ENCODE assay signal across 12 cellular contexts in the genomic region with DNA sequence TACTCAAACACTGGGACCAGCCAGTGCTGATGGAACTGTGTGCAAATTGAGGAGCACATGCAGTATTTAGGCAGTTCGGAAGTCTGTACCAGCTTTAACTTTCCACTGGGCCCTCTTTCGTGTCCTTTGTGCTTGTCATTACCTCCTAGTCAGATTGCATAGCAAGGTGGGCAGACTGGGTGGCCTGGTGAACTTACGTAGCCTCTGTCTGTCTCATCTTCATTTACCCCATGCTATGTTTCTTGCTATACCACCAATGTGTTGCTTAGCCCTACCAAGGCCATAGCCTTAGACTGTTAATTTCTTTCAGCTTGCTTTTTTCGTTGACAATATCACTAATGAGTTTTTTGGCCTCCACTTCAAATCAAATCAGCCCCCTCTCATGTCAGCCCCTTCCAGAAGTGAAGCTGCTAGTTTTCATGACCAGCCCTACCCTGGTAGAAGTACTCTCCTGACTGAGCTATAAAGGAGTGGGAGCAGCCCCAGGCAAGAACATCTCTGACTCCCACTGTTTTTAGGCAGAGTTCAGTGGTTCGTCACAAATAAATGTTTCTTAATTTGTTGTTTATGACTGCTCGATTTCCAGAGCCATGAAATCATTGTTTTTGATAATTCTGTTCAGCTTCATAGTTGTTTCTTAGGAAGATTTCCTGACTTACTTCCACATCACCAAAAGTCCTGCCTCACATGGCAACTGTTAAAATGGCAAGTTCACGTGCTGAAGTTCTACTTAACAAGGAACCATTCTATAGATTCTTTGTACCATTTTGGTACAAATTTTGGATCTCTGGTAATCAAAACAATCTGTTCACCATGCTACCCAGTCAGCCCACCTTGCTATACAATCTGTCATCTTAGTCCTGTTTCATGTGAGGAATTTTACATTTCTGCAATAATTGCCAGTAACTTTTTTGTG. TPM values are rescaled to one million over a fixed set of nuclear protein-coding genes. Genes with fewer than 3 reads are reported as not detected.
A peak's percentile ranks its signal among the peaks of the same experiment; 100 is the strongest.
DNase-seq lines count a peak whose midpoint lies in the region; ATAC-seq and TF ChIP-seq lines count a peak whose summit lies in the region.
"Had no signal": no experiment of that assay in that cellular context is flagged by ENCODE, and none has a peak within 500 bp of the region (broad histone marks: within the 10 kb centered on the region; RNA-seq: fewer than 3 reads in every experiment).

No MANE protein-coding gene starts in this region.

- H3K27me3 Mint-ChIP-seq in activated naive CD8-positive, alpha-beta T cell treated with anti-CD3 and anti-CD28 coated beads, Interleukin-2, amount 50 U/mL, for 24 hours, result no peaks in the 10 kb centered on the region
- H3K27me3 Mint-ChIP-seq in naive B cell, result no peaks in the 10 kb centered on the region
- no peaks in the 10 kb centered on the region for H3K27me3 Mint-ChIP-seq in T-helper 2 cell treated with Interferon-gamma antibody and Interleukin-4, amounts not matched to agents 5 μg/mL and 100 μg/mL, for 36 hours (ENCODE audit: low read depth)

- DNase-seq in HCEC 1CT (peak; percentile 7), naive B cell (no peak), omental fat pad (ENCODE audit: low spot score) (no peak), DMS153 (lab: John Stamatoyannopoulos, UW) (no peak), DMS 273 treated with DMSO at 0.1 percent for 48 hours (lab: John Stamatoyannopoulos, UW) (no peak)
- no peak for DNase-seq in activated naive CD8-positive, alpha-beta T cell treated with anti-CD3 and anti-CD28 coated beads, Interleukin-2, amount 50 U/mL, for 24 hours
- no peak for DNase-seq in T-helper 2 cell treated with Interferon-gamma antibody and Interleukin-4, amounts not matched to agents 5 μg/mL and 100 μg/mL, for 36 hours (ENCODE audit: low spot score)
- DNase-seq: stimulated activated CD4-positive, alpha-beta T cell treated with anti-CD3 and anti-CD28 coated beads, Interleukin-4, amount 100 ng/mL, for 24 hours; SW 1271 had no signal

- TF ChIP-seq CTCF in C4-2B (conservative IDR thresholded peaks at IDR 0.05) (no peak), omental fat pad (IDR thresholded peaks at IDR 0.05) (no peak)

- H3K4me1 Mint-ChIP-seq in activated naive CD8-positive, alpha-beta T cell treated with anti-CD3 and anti-CD28 coated beads, Interleukin-2, amount 50 U/mL, for 24 hours, result peaks cover 78% of the 10 kb centered on the region
- H3K4me1 Mint-ChIP-seq in naive B cell, result peaks cover 39 to 64% (median 54%) of the 10 kb centered on the region in 3 donors
- H3K4me1 Mint-ChIP-seq in T-helper 2 cell treated with Interferon-gamma antibody and Interleukin-4, amounts not matched to agents 5 μg/mL and 100 μg/mL, for 36 hours (ENCODE audit: low read depth), result peaks cover 46% of the 10 kb centered on the region

- peak; percentile 39 for ATAC-seq in activated naive CD8-positive, alpha-beta T cell treated with anti-CD3 and anti-CD28 coated beads, Interleukin-2, amount 50 U/mL, for 24 hours
- ATAC-seq in naive B cell (ENCODE audit: low read depth in 2 of 2), result no peak
- no peak for ATAC-seq in omental fat pad (ENCODE audit: low FRiP score)
- ATAC-seq: K562 had no signal

- H3K27ac Mint-ChIP-seq in activated naive CD8-positive, alpha-beta T cell treated with anti-CD3 and anti-CD28 coated beads, Interleukin-2, amount 50 U/mL, for 24 hours, result peak overlapping the region; percentile 57
- peak overlapping the region in 5 of 6 donors; percentile 6 to 85 (median 56) for H3K27ac Mint-ChIP-seq in naive B cell
- H3K27ac Mint-ChIP-seq in T-helper 2 cell treated with Interferon-gamma antibody and Interleukin-4, amounts not matched to agents 5 μg/mL and 100 μg/mL, for 36 hours, result no peak overlapping the region

- H3K9me3 Mint-ChIP-seq in activated naive CD8-positive, alpha-beta T cell treated with anti-CD3 and anti-CD28 coated beads, Interleukin-2, amount 50 U/mL, for 24 hours, result peaks cover 6% of the 10 kb centered on the region
- H3K9me3 Mint-ChIP-seq in naive B cell, result peaks cover 0 to 5% (median 0%) of the 10 kb centered on the region in 7 donors
- H3K9me3 Mint-ChIP-seq in T-helper 2 cell treated with Interferon-gamma antibody and Interleukin-4, amounts not matched to agents 5 μg/mL and 100 μg/mL, for 36 hours, result no peaks in the 10 kb centered on the region

- H3K27ac ChIP-seq in C4-2B, result peak overlapping the region; percentile 95; the same call in 1 of the 2 replicates
- H3K27ac ChIP-seq: ascending aorta had no signal

- peaks cover 2% of the 10 kb centered on the region for H3K36me3 Mint-ChIP-seq in activated naive CD8-positive, alpha-beta T cell treated with anti-CD3 and anti-CD28 coated beads, Interleukin-2, amount 50 U/mL, for 24 hours (ENCODE audit: low read depth)
- H3K36me3 Mint-ChIP-seq in naive B cell, result peaks cover 0 to 12% of the 10 kb centered on the region in 2 donors
- H3K36me3 Mint-ChIP-seq in T-helper 2 cell treated with Interferon-gamma antibody and Interleukin-4, amounts not matched to agents 5 μg/mL and 100 μg/mL, for 36 hours (ENCODE audit: low read depth), result peaks cover 19% of the 10 kb centered on the region

- peak overlapping the region; percentile 74 for H3K4me3 Mint-ChIP-seq in activated naive CD8-positive, alpha-beta T cell treated with anti-CD3 and anti-CD28 coated beads, Interleukin-2, amount 50 U/mL, for 24 hours
- peak overlapping the region in 2 of 8 donors; percentile 2 to 32 for H3K4me3 Mint-ChIP-seq in naive B cell
- no peak overlapping the region for H3K4me3 Mint-ChIP-seq in T-helper 2 cell treated with Interferon-gamma antibody and Interleukin-4, amounts not matched to agents 5 μg/mL and 100 μg/mL, for 36 hours

RNA-seq across cellular contexts. Expression of gene PRKACB, which starts 19.3 kb away (rescaled TPM):
- 10 to 100 TPM; 58.2 to 87.1 (median 66.4) TPM for polyA plus RNA-seq in naive B cell (ENCODE audit: low read depth in 6 of 6)
- total RNA-seq in omental fat pad, result 10 to 100 TPM; 18.7 to 23.5 (median 21.2) TPM
